ENCODE assay signal across 8 cellular contexts in the genomic region with DNA sequence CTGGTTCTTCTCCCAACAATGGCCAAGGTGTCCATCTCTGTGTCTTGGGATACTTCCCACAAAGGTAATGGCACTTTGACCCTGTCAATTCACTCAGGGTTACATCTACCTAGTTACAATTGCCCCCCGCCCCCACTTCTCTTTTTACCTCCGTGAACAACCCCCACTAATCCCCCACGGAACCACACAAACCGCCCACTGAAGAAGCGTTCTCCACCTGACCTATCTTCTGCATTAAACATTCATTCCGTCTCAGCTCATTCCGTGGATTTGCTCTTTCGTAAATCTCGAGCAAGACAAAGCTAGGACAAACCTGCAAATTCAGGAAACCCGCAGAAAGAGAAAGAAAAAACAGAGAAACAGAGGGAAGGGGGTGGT. TPM values are rescaled to one million over a fixed set of nuclear protein-coding genes. Genes with fewer than 3 reads are reported as not detected.
DNase-seq lines count a peak whose midpoint lies in the region; TF ChIP-seq lines count a peak whose summit lies in the region.

No MANE protein-coding gene starts in this region.

- POLR2A ChIA-PET in activated CD4-positive, alpha-beta memory T cell treated with anti-CD3 and anti-CD28 coated beads for 36 hours (lab: Charles Lee), result interaction anchor here (0.7 to 2.3 kb wide), 7 partner anchors 8 to 1763 kb away, joined by 3 to 18 read pairs (median 5); partner anchors contain the start of genes COX7A2, EEF1A1 and SENP6

- no peaks in the 10 kb centered on the region for H3K9me3 ChIP-seq in iPS-18a (ENCODE audit: control insufficient read depth, low read depth, low read length)

- H3K36me3 Mint-ChIP-seq in activated CD4-positive, alpha-beta memory T cell treated with anti-CD3 and anti-CD28 coated beads for 36 hours, result peaks cover 2% of the 10 kb centered on the region
- peaks cover 4% of the 10 kb centered on the region for H3K36me3 Mint-ChIP-seq in Calu3 (ENCODE audit: insufficient read depth, unreplicated experiment)

- intact Hi-C loops in activated CD4-positive, alpha-beta memory T cell treated with anti-CD3 and anti-CD28 coated beads for 36 hours (cut with micrococcal nuclease), result loop anchor here (1.0 to 5.0 kb wide), 9 partner anchors 16 to 1823 kb away; partner anchors contain the start of genes COX7A2, EEF1A1, MTO1 and SENP6
- intact Hi-C loops in Calu3 (cut with micrococcal nuclease; ENCODE audit: unreplicated experiment), result loop anchor here (2.0 kb wide), 1 partner anchor 17 kb away; no protein-coding TSS in a partner anchor

- no peak for TF ChIP-seq CTCF in Calu3 (IDR thresholded peaks at IDR 0.05; ENCODE audit: unreplicated experiment)

- peaks cover 26% of the 10 kb centered on the region for H3K4me1 ChIP-seq in iPS-18a (ENCODE audit: control insufficient read depth, low read depth, low read length)

- H3K9ac ChIP-seq in iPS-18a (ENCODE audit: low read length), result peak overlapping the region; percentile 68

- no peaks in the 10 kb centered on the region for H3K36me3 ChIP-seq in iPS-18a (ENCODE audit: control insufficient read depth, low read depth, low read length)

- no TSS peak for BruUV-seq in Calu3 (replicated peaks; lab: Mats Ljungman, UMichigan)

- H3K9me3 Mint-ChIP-seq in activated CD4-positive, alpha-beta memory T cell treated with anti-CD3 and anti-CD28 coated beads for 36 hours, result no peaks in the 10 kb centered on the region
- no peaks in the 10 kb centered on the region for H3K9me3 Mint-ChIP-seq in Calu3 (ENCODE audit: low read depth, unreplicated experiment)

- H3K27ac ChIP-seq in iPS-18a (ENCODE audit: low read length) (peak overlapping the region; percentile 35), temporal lobe (ENCODE audit: low read depth, low read length) (peak overlapping the region; percentile 68)

- no peak overlapping the region for H3K4me3 Mint-ChIP-seq in activated CD4-positive, alpha-beta memory T cell treated with anti-CD3 and anti-CD28 coated beads for 36 hours
- no peak overlapping the region for H3K4me3 Mint-ChIP-seq in Calu3 (ENCODE audit: low read depth, unreplicated experiment)

- no peak overlapping the region for H3K27ac Mint-ChIP-seq in activated CD4-positive, alpha-beta memory T cell treated with anti-CD3 and anti-CD28 coated beads for 36 hours
- H3K27ac Mint-ChIP-seq in Calu3 (ENCODE audit: unreplicated experiment), result no peak overlapping the region

- DNase-seq in activated CD4-positive, alpha-beta T cell treated with anti-CD3 and anti-CD28 coated beads for 4 hours, result peak; percentile 6 to 14
- DNase-seq in activated CD4-positive, alpha-beta T cell treated with anti-CD3 and anti-CD28 coated beads, Interleukin-2, amount 50 U/mL, for 1 hour, result no peak
- DNase-seq in activated CD4-positive, alpha-beta memory T cell treated with anti-CD3 and anti-CD28 coated beads for 36 hours, result peak; percentile 22
- DNase-seq in dedifferentiated amniotic fluid mesenchymal stem cell (ENCODE audit: extremely low spot score), result no peak
- DNase-seq in NCI-H128 (lab: John Stamatoyannopoulos, UW; ENCODE audit: unreplicated experiment), result no peak
- no peak for DNase-seq in Calu3

- CTCF ChIA-PET in activated CD4-positive, alpha-beta memory T cell treated with anti-CD3 and anti-CD28 coated beads for 36 hours (lab: Charles Lee), result interaction anchor here (0.7 to 3.9 kb wide), 5 partner anchors 12 to 84 kb away, joined by 3 to 48 read pairs (median 4); no protein-coding TSS in a partner anchor
- CTCF ChIA-PET in Calu3 (lab: Charles Lee), result interaction anchor here (1.5 kb wide), 1 partner anchor 12 kb away, joined by 3 read pairs; no protein-coding TSS in a partner anchor

- H3K4me1 Mint-ChIP-seq in activated CD4-positive, alpha-beta memory T cell treated with anti-CD3 and anti-CD28 coated beads for 36 hours (ENCODE audit: low read depth), result peaks cover 54% of the 10 kb centered on the region
- H3K4me1 Mint-ChIP-seq in Calu3 (ENCODE audit: low read depth, unreplicated experiment), result peaks cover 15% of the 10 kb centered on the region

- peak overlapping the region; percentile 92 for H3K4me3 ChIP-seq in iPS-18a (ENCODE audit: low read length)

- H3K27me3 Mint-ChIP-seq in activated CD4-positive, alpha-beta memory T cell treated with anti-CD3 and anti-CD28 coated beads for 36 hours, result no peaks in the 10 kb centered on the region
- no peaks in the 10 kb centered on the region for H3K27me3 Mint-ChIP-seq in Calu3 (ENCODE audit: unreplicated experiment)

- no peaks in the 10 kb centered on the region for H3K27me3 ChIP-seq in iPS-18a (ENCODE audit: control insufficient read depth, insufficient read depth, low read length)

RNA-seq across cellular contexts. Expression of gene TMEM30A, which starts 0.7 kb away (rescaled TPM):
- 10 to 100 TPM; 46.6 to 50.1 TPM for total RNA-seq in activated CD4-positive, alpha-beta memory T cell treated with anti-CD3 and anti-CD28 coated beads for 36 hours
- 125 TPM for total RNA-seq in temporal lobe
- 105 and 141 TPM in 2 replicates for total RNA-seq in Calu3 (2022)

RNA-seq across cellular contexts. Expression of gene COX7A2, which starts 40.3 kb away (rescaled TPM):
- 100 to 1,000 TPM; 564 to 566 TPM for total RNA-seq in activated CD4-positive, alpha-beta memory T cell treated with anti-CD3 and anti-CD28 coated beads for 36 hours
- total RNA-seq in temporal lobe (96.9 TPM), Calu3 (2022) (441 and 459 TPM in 2 replicates)

Comparison
In these comparisons a context has a peak if more than half of its experiments do, and no peak if none do; other contexts are left out.
1. DNase-seq: peak in activated CD4-positive, alpha-beta T cell treated with anti-CD3 and anti-CD28 coated beads for 4 hours (2 of 2) and activated CD4-positive, alpha-beta memory T cell treated with anti-CD3 and anti-CD28 coated beads for 36 hours (single experiment); none in activated CD4-positive, alpha-beta T cell treated with anti-CD3 and anti-CD28 coated beads, Interleukin-2, amount 50 U/mL, for 1 hour (single experiment), dedifferentiated amniotic fluid mesenchymal stem cell (single experiment), NCI-H128 (single experiment) and Calu3 (single experiment).